ENCODE assay signal across 9 cellular contexts in genomic region chr1:203324103-203325003, GRCh38. TPM values are rescaled to one million over a fixed set of nuclear protein-coding genes. Genes with fewer than 3 reads are reported as not detected.
A peak's percentile ranks its signal among the peaks of the same experiment; 100 is the strongest.
DNase-seq lines count a peak whose midpoint lies in the region; ATAC-seq and TF ChIP-seq lines count a peak whose summit lies in the region.
"Had no signal": no experiment of that assay in that cellular context is flagged by ENCODE, and none has a peak within 500 bp of the region (broad histone marks: within the 10 kb centered on the region; RNA-seq: fewer than 3 reads in every experiment).

No MANE protein-coding gene starts in this region.

- H3K4me1 Mint-ChIP-seq in effector memory CD8-positive, alpha-beta T cell (ENCODE audit: low read depth in 2 of 2): peaks cover 71 to 74% of the 10 kb centered on the region in 2 donors

- DNase-seq in T-helper 22 cell (ENCODE audit: low read depth): peak; percentile 47
- DNase-seq in effector memory CD8-positive, alpha-beta T cell: peak in 1 of 3 experiments; percentile 24
- peak; percentile 82 for DNase-seq in spleen
- DNase-seq in SW 1271 (lab: John Stamatoyannopoulos, UW): no peak
- DNase-seq in foreskin keratinocyte: no peak
- DNase-seq in NCI-H1105 treated with DMSO at 0.1 percent for 48 hours (lab: John Stamatoyannopoulos, UW): no peak

- H3K9me3 ChIP-seq in HUES48 (ENCODE audit: control insufficient read depth, insufficient read depth, low read length) (no peaks in the 10 kb centered on the region), spleen (no peaks in the 10 kb centered on the region)

- peak overlapping the region; percentile 96 to 97 for H3K27ac Mint-ChIP-seq in effector memory CD8-positive, alpha-beta T cell

- H3K9me3 Mint-ChIP-seq in effector memory CD8-positive, alpha-beta T cell: no peaks in the 10 kb centered on the region

- H3K27me3 Mint-ChIP-seq in effector memory CD8-positive, alpha-beta T cell: no peaks in the 10 kb centered on the region

- H3K4me3 ChIP-seq in HUES48 (ENCODE audit: low read depth, low read length) (no peak overlapping the region), spleen (peak overlapping the region in 1 of 8 donors; percentile 57)
- H3K4me3 ChIP-seq: cardiac muscle cell had no signal

- H3K36me3 ChIP-seq in HUES48 (ENCODE audit: control insufficient read depth, insufficient read depth, low read length) (no peaks in the 10 kb centered on the region), spleen (no peaks in the 10 kb centered on the region)
- H3K36me3 ChIP-seq: cardiac muscle cell had no signal

- peaks cover 39% of the 10 kb centered on the region for H3K4me1 ChIP-seq in HUES48 (ENCODE audit: control insufficient read depth, insufficient read depth, low read length)
- peaks cover 58 to 97% (median 87%) of the 10 kb centered on the region in 6 donors for H3K4me1 ChIP-seq in spleen
- peaks cover 10% of the 10 kb centered on the region for H3K4me1 ChIP-seq in foreskin keratinocyte

- H3K27me3 ChIP-seq in HUES48 (ENCODE audit: control insufficient read depth, insufficient read depth, low read length): peaks cover 64% of the 10 kb centered on the region
- no peaks in the 10 kb centered on the region for H3K27me3 ChIP-seq in spleen (replicated peaks in 1 of 7)
- H3K27me3 ChIP-seq in foreskin keratinocyte: no peaks in the 10 kb centered on the region
- H3K27me3 ChIP-seq: cardiac muscle cell had no signal

- intact Hi-C loops in spleen (cut with DNase I; ENCODE audit: low total_unique reads): no loop called here

- ATAC-seq in effector memory CD8-positive, alpha-beta T cell (replicated peaks): peak; percentile 6
- ATAC-seq in HG03097 (IDR thresholded peaks at IDR 0.05; ENCODE audit: low FRiP score, unreplicated experiment) (no peak), foreskin keratinocyte (no peak)

- TF ChIP-seq POLR2A in spleen (IDR thresholded peaks at IDR 0.05): no peak

- peak overlapping the region; percentile 69 for H3K27ac ChIP-seq in HUES48 (ENCODE audit: low read depth, low read length)
- H3K27ac ChIP-seq in spleen: peak overlapping the region; percentile 58 to 99 (median 97)
- no peak overlapping the region for H3K27ac ChIP-seq in foreskin keratinocyte
- H3K27ac ChIP-seq: cardiac muscle cell had no signal

- H3K4me3 Mint-ChIP-seq in effector memory CD8-positive, alpha-beta T cell: peak overlapping the region; percentile 79 to 82

- no peak for TF ChIP-seq CTCF in spleen (IDR thresholded peaks at IDR 0.05 in 8 of 11, conservative IDR thresholded peaks at IDR 0.05 in 3 of 11)
- TF ChIP-seq CTCF in foreskin keratinocyte (conservative IDR thresholded peaks at IDR 0.05): no peak

- no peak overlapping the region for H3K9ac ChIP-seq in HUES48 (ENCODE audit: low read depth, low read length)

- 40 to 49% (median 47%) methylated on average over 15 of the region's 15 CpGs for WGBS in spleen, 5 donors

- H3K36me3 Mint-ChIP-seq in effector memory CD8-positive, alpha-beta T cell (ENCODE audit: insufficient read depth): peaks cover 22% of the 10 kb centered on the region

RNA-seq across cellular contexts. Expression of gene BTG2, which starts 19.0 kb away (rescaled TPM):
- 100 to 1,000 TPM; 104 to 186 (median 153) TPM for total RNA-seq in spleen
- 10 to 100 TPM; 55.5 to 93.1 (median 69.3) TPM for polyA plus RNA-seq in spleen
- 25.5 and 26.5 TPM in 2 replicates for total RNA-seq in foreskin keratinocyte
- polyA plus RNA-seq in foreskin keratinocyte: 15.0 and 19.0 TPM in 2 replicates

RNA-seq across cellular contexts. Expression of gene FMOD, which starts 26.6 kb away (rescaled TPM):
- total RNA-seq in spleen: 10 to 100 TPM; 11.6 to 30.0 (median 21.1) TPM
- polyA plus RNA-seq in spleen: 1 to 10 TPM; 4.5 to 8.4 (median 4.9) TPM
- total RNA-seq in foreskin keratinocyte: 0.28 and 0.54 TPM in 2 replicates
- 0.35 and 0.60 TPM in 2 replicates for polyA plus RNA-seq in foreskin keratinocyte

Comparison
In these comparisons a context has a peak if more than half of its experiments do, and no peak if none do; other contexts are left out.
1. DNase-seq: peak in T-helper 22 cell (single experiment) and spleen (single experiment); none in SW 1271 (0 of 2), foreskin keratinocyte (0 of 2) and NCI-H1105 treated with DMSO at 0.1 percent for 48 hours (single experiment).